ENCODE assay signal across 8 cellular contexts in the genomic region with DNA sequence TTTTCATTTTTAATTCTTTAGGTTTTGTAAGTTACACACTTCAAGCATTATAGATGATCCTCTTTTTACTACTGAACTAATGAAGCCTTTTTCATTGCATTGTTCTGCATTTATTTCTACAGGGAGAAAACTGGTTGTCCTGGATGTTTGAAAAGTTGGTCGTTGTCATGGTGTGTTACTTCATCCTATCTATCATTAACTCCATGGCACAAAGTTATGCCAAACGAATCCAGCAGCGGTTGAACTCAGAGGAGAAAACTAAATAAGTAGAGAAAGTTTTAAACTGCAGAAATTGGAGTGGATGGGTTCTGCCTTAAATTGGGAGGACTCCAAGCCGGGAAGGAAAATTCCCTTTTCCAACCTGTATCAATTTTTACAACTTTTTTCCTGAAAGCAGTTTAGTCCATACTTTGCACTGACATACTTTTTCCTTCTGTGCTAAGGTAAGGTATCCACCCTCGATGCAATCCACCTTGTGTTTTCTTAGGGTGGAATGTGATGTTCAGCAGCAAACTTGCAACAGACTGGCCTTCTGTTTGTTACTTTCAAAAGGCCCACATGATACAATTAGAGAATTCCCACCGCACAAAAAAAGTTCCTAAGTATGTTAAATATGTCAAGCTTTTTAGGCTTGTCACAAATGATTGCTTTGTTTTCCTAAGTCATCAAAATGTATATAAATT. TPM values are rescaled to one million over a fixed set of nuclear protein-coding genes. Genes with fewer than 3 reads are reported as not detected.
A peak's percentile ranks its signal among the peaks of the same experiment; 100 is the strongest.
DNase-seq lines count a peak whose midpoint lies in the region; ATAC-seq and TF ChIP-seq lines count a peak whose summit lies in the region.

No MANE protein-coding gene starts in this region.

- no peak for TF ChIP-seq CTCF in GM06990 (IDR thresholded peaks at IDR 0.05; ENCODE audit: insufficient read depth, low read length, poor library complexity, severe bottlenecking)
- TF ChIP-seq CTCF in PC-9 (conservative IDR thresholded peaks at IDR 0.05): no peak
- no peak for TF ChIP-seq CTCF in endothelial cell (IDR thresholded peaks at IDR 0.05; ENCODE audit: unreplicated experiment)
- TF ChIP-seq CTCF in osteocyte (IDR thresholded peaks at IDR 0.05): no peak

- H3K4me3 ChIP-seq in GM06990 (replicated peaks; ENCODE audit: low read depth, low read length) (peak overlapping the region; percentile 86), PC-9 (peak overlapping the region; percentile 88)

- H3K36me3 Mint-ChIP-seq in endothelial cell (ENCODE audit: low read depth, unreplicated experiment) (peaks cover 5% of the 10 kb centered on the region), osteocyte (ENCODE audit: unreplicated experiment) (peaks cover 46% of the 10 kb centered on the region)

- H3K27ac Mint-ChIP-seq in endothelial cell (ENCODE audit: unreplicated experiment) (peak overlapping the region; percentile 99), osteocyte (ENCODE audit: unreplicated experiment) (peak overlapping the region; percentile 100)

- ATAC-seq in GM18870 (IDR thresholded peaks at IDR 0.05; ENCODE audit: unreplicated experiment) (no peak), GM21737 (IDR thresholded peaks at IDR 0.05; ENCODE audit: unreplicated experiment) (no peak)

- H3K27me3 ChIP-seq in GM06990 (replicated peaks; ENCODE audit: control insufficient read depth, insufficient read depth, low read length): no peaks in the 10 kb centered on the region
- no peaks in the 10 kb centered on the region for H3K27me3 ChIP-seq in PC-9 (ENCODE audit: insufficient read depth, low read depth)

- H3K36me3 ChIP-seq in GM06990 (ENCODE audit: control insufficient read depth, insufficient read depth, low read length) (peaks cover 7% of the 10 kb centered on the region), PC-9 (ENCODE audit: low read depth) (peaks cover 42% of the 10 kb centered on the region)

- peaks cover 97% of the 10 kb centered on the region for H3F3A ChIP-seq in PC-9 (ENCODE audit: insufficient read depth, low read depth)

- H3K4me2 ChIP-seq in PC-9: peak overlapping the region; percentile 87

- H3K4me3 Mint-ChIP-seq in endothelial cell (ENCODE audit: unreplicated experiment) (peak overlapping the region; percentile 96), osteocyte (ENCODE audit: unreplicated experiment) (peak overlapping the region; percentile 99)

- DNase-seq in GM06990 (ENCODE audit: extremely low read depth, insufficient read length): no peak
- peak in 1 of 2 experiments; percentile 48 for DNase-seq in PC-9
- DNase-seq in endothelial cell (ENCODE audit: low spot score): no peak
- DNase-seq in osteocyte (ENCODE audit: extremely low spot score, unreplicated experiment): no peak
- DNase-seq in NCI-H1436 treated with DMSO at 0.1 percent for 48 hours (lab: John Stamatoyannopoulos, UW): no peak
- no peak for DNase-seq in DMS153 treated with DMSO at 0.1 percent for 48 hours (lab: John Stamatoyannopoulos, UW; ENCODE audit: unreplicated experiment)

- H3K4me1 ChIP-seq in PC-9 (replicated peaks; ENCODE audit: insufficient read depth): peaks cover 41% of the 10 kb centered on the region

- H3K79me2 ChIP-seq in PC-9 (ENCODE audit: low read depth): peaks cover 62% of the 10 kb centered on the region

- peaks cover 21% of the 10 kb centered on the region for H4K20me1 ChIP-seq in PC-9 (ENCODE audit: insufficient read depth)

- BruUV-seq in PC-9 (replicated peaks; lab: Mats Ljungman, UMichigan): no TSS peak

- H3K4me1 Mint-ChIP-seq in endothelial cell (ENCODE audit: unreplicated experiment): peaks cover 30% of the 10 kb centered on the region
- peaks cover 44% of the 10 kb centered on the region for H3K4me1 Mint-ChIP-seq in osteocyte (ENCODE audit: unreplicated experiment)

- intact Hi-C loops in PC-9 (cut with micrococcal nuclease; ENCODE audit: unreplicated experiment): no loop called here

- no peaks in the 10 kb centered on the region for H3K9me2 ChIP-seq in PC-9 (ENCODE audit: insufficient read depth)

- POLR2A ChIA-PET in PC-9 (lab: Charles Lee; ENCODE audit: unreplicated experiment): interaction anchor here (0.5 to 2.1 kb wide), 9 partner anchors 8 to 85 kb away, joined by 3 to 41 read pairs (median 5); no protein-coding TSS in a partner anchor

- no peaks in the 10 kb centered on the region for H3K9me3 ChIP-seq in PC-9 (ENCODE audit: insufficient read depth, low read depth)

- CTCF ChIA-PET in PC-9 (lab: Charles Lee): interaction anchor here (0.7 kb wide), 1 partner anchor 78 kb away, joined by 3 read pairs; no protein-coding TSS in a partner anchor

- H3K27ac ChIP-seq in PC-9: peak overlapping the region; percentile 99

- H3K9me3 Mint-ChIP-seq in endothelial cell (ENCODE audit: unreplicated experiment) (no peaks in the 10 kb centered on the region), osteocyte (ENCODE audit: unreplicated experiment) (no peaks in the 10 kb centered on the region)

- H3K27me3 Mint-ChIP-seq in endothelial cell (ENCODE audit: unreplicated experiment) (peaks cover 4% of the 10 kb centered on the region), osteocyte (ENCODE audit: unreplicated experiment) (no peaks in the 10 kb centered on the region)

- no peak overlapping the region for H2AFZ ChIP-seq in PC-9

RNA-seq across cellular contexts. Expression of gene TUBD1, which starts 53.0 kb away (rescaled TPM):
- 11.8 and 13.5 TPM in 2 replicates for total RNA-seq in PC-9 (2021)
- 12.5 TPM for total RNA-seq in endothelial cell (ENCODE audit: unreplicated experiment)
- 6.9 and 7.9 TPM in 2 replicates for total RNA-seq in osteocyte

RNA-seq across cellular contexts. Expression of gene RPS6KB1, which starts 53.1 kb away (rescaled TPM):
- total RNA-seq in PC-9 (2021) (31.4 and 41.8 TPM in 2 replicates), endothelial cell (ENCODE audit: unreplicated experiment) (30.4 TPM), osteocyte (38.6 and 40.1 TPM in 2 replicates)
